In genomic region chr11:107430525-107430924, GRCh38 we compare ENCODE assay signal across 1 cellular context.
TF ChIP-seq lines count a peak whose summit lies in the region.

No MANE protein-coding gene starts in this region.

TF ChIP-seq in H1, 55 proteins besides CTCF, POLR2A, EP300 and RAD21:
- TF ChIP-seq GTF2F1 (IDR thresholded peaks at IDR 0.05; ENCODE audit: borderline replicate concordance, low read depth, low read length) (no peak), CTBP2 (IDR thresholded peaks at IDR 0.05; ENCODE audit: borderline replicate concordance, insufficient read depth, insufficient read length, low read length) (no peak), KDM4A (IDR thresholded peaks at IDR 0.05; ENCODE audit: low read depth, low read length, severe bottlenecking) (no peak), YY1 (IDR thresholded peaks at IDR 0.05; ENCODE audit: low read depth, low read length) (no peak), MAX (IDR thresholded peaks at IDR 0.05) (no peak), SUZ12 (IDR thresholded peaks at IDR 0.05; ENCODE audit: low read length) (no peak)
